In the genomic region with DNA sequence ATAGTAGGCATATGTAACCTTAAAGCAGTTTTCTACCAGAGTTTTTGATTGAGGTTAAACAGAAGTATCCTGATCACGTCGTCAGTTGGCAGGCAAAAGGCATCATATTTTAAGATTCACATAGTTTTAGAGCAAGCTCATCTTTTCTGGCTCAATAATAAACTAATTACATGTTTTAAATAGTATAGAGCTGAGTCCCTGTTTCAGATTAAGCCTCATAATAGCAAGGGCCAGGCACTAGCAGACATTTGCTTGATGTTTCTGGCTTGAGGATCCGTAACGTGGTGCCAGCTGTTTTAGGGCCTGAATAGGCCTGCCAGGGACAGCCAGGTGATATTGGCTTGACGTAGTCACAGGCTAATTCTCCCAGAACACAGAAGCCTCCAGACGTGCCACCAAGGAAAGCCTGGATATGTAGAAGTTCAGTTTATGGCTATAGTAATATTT, we compare ENCODE assay signal across 10 cellular contexts.
DNase-seq lines count a peak whose midpoint lies in the region; ATAC-seq, FAIRE-seq and TF ChIP-seq lines count a peak whose summit lies in the region.
"Had no signal": no experiment of that assay in that cellular context is flagged by ENCODE, and none has a peak within 500 bp of the region (broad histone marks: within the 10 kb centered on the region; RNA-seq: fewer than 3 reads in every experiment).

No MANE protein-coding gene starts in this region.

- DNase-seq in astrocyte of the hippocampus (ENCODE audit: low read depth, low spot score) (peak; percentile 72), right cardiac atrium (peak in 1 of 3 donors; percentile 68), frontal cortex (ENCODE audit: low spot score in 2 of 2) (no peak), activated gamma-delta T cell treated with Interleukin-2 at 50 U/mL for 16 hours (no peak), inferior parietal cortex (ENCODE audit: extremely low spot score) (no peak)
- no peak for DNase-seq in activated naive CD4-positive, alpha-beta T cell treated with anti-CD3 and anti-CD28 coated beads, Interleukin-2, amount 50 U/mL, for 16 hours
- DNase-seq: activated T-cell treated with anti-CD3 and anti-CD28 coated beads, Interleukin-2, amount 50 U/mL, for 48 hours; T-cell had no signal

- no peak overlapping the region for H3K27ac ChIP-seq in HEK293 (ENCODE audit: extremely low read depth, low read depth, low read length)
- H3K27ac ChIP-seq in right cardiac atrium (ENCODE audit: low read length) = peak overlapping the region; percentile 96
- H3K27ac ChIP-seq in skeletal muscle tissue (ENCODE audit: low read depth, low read length) = peak overlapping the region; percentile 80

- intact Hi-C loops in right cardiac atrium (cut with DNase I) = loop anchor here (5.0 to 10.0 kb wide), 3 partner anchors 57 to 90 kb away; a partner anchor contains a TSS

- H3K4me3 ChIP-seq in HEK293 (ENCODE audit: low read depth, low read length) (no peak overlapping the region), right cardiac atrium (ENCODE audit: low read length) (no peak overlapping the region), skeletal muscle tissue (ENCODE audit: low read length in 3 of 3) (peak overlapping the region in 1 of 3 donors; percentile 10)

- no peak for FAIRE-seq in frontal cortex (lab: Jason Lieb, UNC)

- H3K27me3 ChIP-seq in right cardiac atrium (ENCODE audit: control insufficient read depth, insufficient read depth) (no peaks in the 10 kb centered on the region), skeletal muscle tissue (ENCODE audit: control insufficient read depth in 3 of 3, insufficient read depth in 3 of 3, low read length in 3 of 3) (no peaks in the 10 kb centered on the region)

- H3K9ac ChIP-seq in skeletal muscle tissue (ENCODE audit: low read depth in 1 of 3, low read length in 3 of 3) = peak overlapping the region in 2 of 3 donors; percentile 24 to 73

- ATAC-seq in right cardiac atrium = peak in 1 of 2 donors; percentile 3
- ATAC-seq: T-cell had no signal

- TF ChIP-seq CTCF in HEK293 (tag by site-specific recombination; IDR thresholded peaks at IDR 0.05) = no peak

- H3K4me1 ChIP-seq in HEK293 (ENCODE audit: control insufficient read depth, insufficient read depth, low read length) (peaks cover 26% of the 10 kb centered on the region), right cardiac atrium (ENCODE audit: control insufficient read depth, insufficient read depth, low read length) (peaks cover 33% of the 10 kb centered on the region), skeletal muscle tissue (ENCODE audit: control insufficient read depth in 3 of 3, insufficient read depth in 3 of 3, low read length in 3 of 3) (peaks cover 76 to 92% (median 84%) of the 10 kb centered on the region in 3 donors)

- CTCF ChIA-PET in HEK293 (lab: Yijun Ruan, JAX) = interaction anchor here (0.9 to 1.1 kb wide), 2 partner anchors 62 to 133 kb away, joined by 3 to 5 read pairs; no protein-coding TSS in a partner anchor

- 32% methylated on average over 6 of the region's 6 CpGs for WGBS in right cardiac atrium

- H3K36me3 ChIP-seq in HEK293 (ENCODE audit: control insufficient read depth in 2 of 2, insufficient read depth in 1 of 2, low read length in 2 of 2) (peaks cover 0 to 11% of the 10 kb centered on the region in 2 experiments; a peak in 1 of 3 replicates), skeletal muscle tissue (ENCODE audit: control insufficient read depth in 3 of 3, insufficient read depth in 3 of 3, low read length in 3 of 3) (no peaks in the 10 kb centered on the region)

- POLR2A ChIA-PET in HEK293 (lab: Yijun Ruan, JAX) = no interaction called here

- H3K9me3 ChIP-seq in HEK293 (ENCODE audit: control insufficient read depth, insufficient read depth, low read depth, low read length) = no peaks in the 10 kb centered on the region
- no peaks in the 10 kb centered on the region for H3K9me3 ChIP-seq in right cardiac atrium (ENCODE audit: control insufficient read depth, low read length)
- no peaks in the 10 kb centered on the region for H3K9me3 ChIP-seq in skeletal muscle tissue (ENCODE audit: control insufficient read depth in 3 of 3, low read length in 3 of 3)

TF ChIP-seq in HEK293, 187 proteins besides CTCF, POLR2A, EP300 and RAD21:
- TF ChIP-seq MZF1 (tag by site-specific recombination; IDR thresholded peaks at IDR 0.05; ENCODE audit: borderline replicate concordance) (no peak), ZNF549 (tag by site-specific recombination; IDR thresholded peaks at IDR 0.05) (no peak), ZNF404 (tag by site-specific recombination; IDR thresholded peaks at IDR 0.05) (no peak), EGR2 (tag by site-specific recombination; IDR thresholded peaks at IDR 0.05; ENCODE audit: low read depth) (no peak), ZNF600 (tag by site-specific recombination; IDR thresholded peaks at IDR 0.05) (peak; percentile 65), KLF8 (tag by site-specific recombination; IDR thresholded peaks at IDR 0.05) (no peak)
TF ChIP-seq in HEK293: peak in this region for 1.
